16 cellular contexts compared by ENCODE assay signal in the genomic region with DNA sequence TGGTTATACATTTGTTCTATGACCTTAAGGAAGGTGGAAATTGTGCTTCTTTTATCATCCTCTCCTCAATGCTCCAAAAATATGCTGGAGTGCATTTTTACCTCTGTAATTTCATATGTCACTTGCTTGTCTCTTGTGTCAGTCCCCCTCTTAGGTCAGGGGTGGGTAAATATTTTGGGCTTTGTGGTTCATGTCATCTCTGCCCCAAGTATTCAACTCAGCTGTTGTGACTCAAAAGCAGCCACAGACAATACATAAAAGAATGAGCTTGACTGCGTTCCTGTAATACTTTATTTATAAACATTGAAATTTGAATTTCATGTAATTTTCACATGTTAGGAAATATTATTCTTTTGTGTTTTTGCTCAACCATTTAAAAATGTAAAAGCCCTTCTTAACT.
"Had no signal": no experiment of that assay in that cellular context is flagged by ENCODE, and none has a peak within 500 bp of the region (broad histone marks: within the 10 kb centered on the region; RNA-seq: fewer than 3 reads in every experiment).

No MANE protein-coding gene starts in this region.

- H3K4me3 ChIP-seq: lung, ovary, right lobe of liver, suprapubic skin, thyroid gland had no signal

- ATAC-seq: naive thymus-derived CD4-positive, alpha-beta T cell; right lobe of liver; stimulated activated naive CD8-positive, alpha-beta T cell treated with anti-CD3 and anti-CD28 coated beads, Interleukin-15, amount 100 ng/mL, for 72 hours had no signal

- H3K4me1 ChIP-seq: right lobe of liver, suprapubic skin had no signal

- H3K27ac ChIP-seq: esophagus muscularis mucosa, ovary, right lobe of liver, suprapubic skin, thyroid gland, vagina had no signal

- H3K36me3 ChIP-seq: esophagus muscularis mucosa, ovary, right lobe of liver, suprapubic skin, thyroid gland, vagina had no signal

- H3K36me3 Mint-ChIP-seq: immature natural killer cell; memory B cell; naive thymus-derived CD4-positive, alpha-beta T cell had no signal

- H3K27ac Mint-ChIP-seq: immature natural killer cell; memory B cell; naive thymus-derived CD4-positive, alpha-beta T cell; stimulated activated naive CD8-positive, alpha-beta T cell treated with anti-CD3 and anti-CD28 coated beads, Interleukin-15, amount 100 ng/mL, for 72 hours had no signal

- H3K27me3 ChIP-seq: esophagus muscularis mucosa, ovary, right lobe of liver, suprapubic skin, thyroid gland, vagina had no signal

- H3K4me3 Mint-ChIP-seq: immature natural killer cell; memory B cell; naive thymus-derived CD4-positive, alpha-beta T cell; stimulated activated naive CD8-positive, alpha-beta T cell treated with anti-CD3 and anti-CD28 coated beads, Interleukin-15, amount 100 ng/mL, for 72 hours had no signal

- H3K27me3 Mint-ChIP-seq: stimulated activated naive CD8-positive, alpha-beta T cell treated with anti-CD3 and anti-CD28 coated beads, Interleukin-15, amount 100 ng/mL, for 72 hours had no signal

- DNase-seq: dermis blood vessel endothelial cell; effector memory CD4-positive, alpha-beta T cell; immature natural killer cell; naive thymus-derived CD4-positive, alpha-beta T cell; right lobe of liver; stimulated activated CD8-positive, alpha-beta memory T cell treated with anti-CD3 and anti-CD28 coated beads, Interleukin-4, amount 100 ng/mL, for 48 hours; stimulated activated naive CD4-positive, alpha-beta T cell; stimulated activated naive CD8-positive, alpha-beta T cell treated with anti-CD3 and anti-CD28 coated beads, Interleukin-15, amount 100 ng/mL, for 72 hours; trophoblast cell had no signal

- H3K9me3 ChIP-seq: esophagus muscularis mucosa, ovary, right lobe of liver, suprapubic skin, thyroid gland, vagina had no signal

- H3K4me1 Mint-ChIP-seq: immature natural killer cell; memory B cell; stimulated activated naive CD8-positive, alpha-beta T cell treated with anti-CD3 and anti-CD28 coated beads, Interleukin-15, amount 100 ng/mL, for 72 hours had no signal
